In the genomic region with DNA sequence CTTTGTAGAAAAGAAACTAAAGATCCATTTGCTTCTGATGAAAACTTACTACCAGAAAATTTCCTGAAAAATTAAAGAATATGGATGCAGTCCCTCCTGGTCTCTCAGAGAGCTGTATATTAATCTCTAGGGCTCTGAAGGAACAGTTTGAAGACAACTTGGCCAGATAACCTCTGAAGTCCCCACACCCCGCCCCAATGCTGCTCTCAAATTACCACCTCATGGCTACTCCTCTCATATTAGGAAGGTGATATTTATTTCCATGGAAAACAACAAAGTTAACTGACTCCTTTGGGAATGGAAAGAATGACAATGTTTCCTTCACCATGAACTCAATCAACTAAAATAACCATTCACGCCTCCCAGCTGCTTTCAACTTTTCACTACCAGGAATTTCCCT, we compare ENCODE assay signal across 29 cellular contexts.
"Had no signal": no experiment of that assay in that cellular context is flagged by ENCODE, and none has a peak within 500 bp of the region (broad histone marks: within the 10 kb centered on the region; RNA-seq: fewer than 3 reads in every experiment).

No MANE protein-coding gene starts in this region.

- H3K27ac ChIP-seq: brain microvascular endothelial cell, esophagus muscularis mucosa, foreskin keratinocyte, gastroesophageal sphincter, WERI-Rb-1 had no signal

- H3K27me3 ChIP-seq: brain microvascular endothelial cell, esophagus muscularis mucosa, foreskin keratinocyte, gastroesophageal sphincter had no signal

- H3K36me3 ChIP-seq: brain microvascular endothelial cell, esophagus muscularis mucosa, gastroesophageal sphincter, WERI-Rb-1 had no signal

- H3K9me3 ChIP-seq: esophagus muscularis mucosa, gastroesophageal sphincter had no signal

- H3K4me1 ChIP-seq: esophagus muscularis mucosa, foreskin keratinocyte, gastroesophageal sphincter had no signal

- DNase-seq: activated B cell treated with CpG ODN at 0.5 μM for 24 hours; activated CD4-positive, alpha-beta T cell treated with anti-CD3 and anti-CD28 coated beads for 48 hours; activated CD4-positive, alpha-beta T cell treated with anti-CD3 and anti-CD28 coated beads, Interleukin-2, amount 50 U/mL, for 1 hour; activated CD4-positive, alpha-beta T cell treated with anti-CD3 and anti-CD28 coated beads, Interleukin-2, amount 50 U/mL, for 48 hours; activated CD8-positive, alpha-beta memory T cell treated with anti-CD3 and anti-CD28 coated beads for 24 hours; activated CD8-positive, alpha-beta T cell treated with anti-CD3 and anti-CD28 coated beads for 36 hours; activated effector memory CD4-positive, alpha-beta T cell treated with Interleukin-2 at 50 U/mL for 16 hours; activated gamma-delta T cell treated with Interleukin-2 at 50 U/mL for 16 hours; activated naive CD4-positive, alpha-beta T cell treated with anti-CD3 and anti-CD28 coated beads, Interleukin-2, amount 50 U/mL, for 16 hours; activated naive CD4-positive, alpha-beta T cell treated with Interleukin-2 at 50 U/mL for 16 hours; activated T-cell treated with anti-CD3 and anti-CD28 coated beads, Interleukin-2, amount 50 U/mL, for 4 hours; amniotic stem cell; anterior cingulate cortex; brain microvascular endothelial cell; cortex of kidney; dermis blood vessel endothelial cell; effector CD4-positive, alpha-beta T cell; effector memory CD8-positive, alpha-beta T cell; erythroblast; foreskin keratinocyte; T-helper 1 cell; T-helper 17 cell; T1000; WERI-Rb-1 had no signal

- H3K4me3 ChIP-seq: esophagus muscularis mucosa, gastroesophageal sphincter had no signal

- FAIRE-seq: astrocyte, bronchial epithelial cell, colon had no signal
